ENCODE assay signal across 1 cellular context in genomic region chr1:9684806-9685205, GRCh38.
A peak's percentile ranks its signal among the peaks of the same experiment; 100 is the strongest.
TF ChIP-seq lines count a peak whose summit lies in the region.

No MANE protein-coding gene starts in this region.

TF ChIP-seq in GM12878, 131 proteins besides CTCF, POLR2A, EP300 and RAD21:
- TF ChIP-seq HCFC1 (IDR thresholded peaks at IDR 0.05; ENCODE audit: low read length) (no peak), SPI1 (IDR thresholded peaks at IDR 0.05; ENCODE audit: borderline replicate concordance, insufficient read depth, low read depth, low read length) (peak; percentile 31; the same call in 1 of the 2 replicates)
